In the genomic region with DNA sequence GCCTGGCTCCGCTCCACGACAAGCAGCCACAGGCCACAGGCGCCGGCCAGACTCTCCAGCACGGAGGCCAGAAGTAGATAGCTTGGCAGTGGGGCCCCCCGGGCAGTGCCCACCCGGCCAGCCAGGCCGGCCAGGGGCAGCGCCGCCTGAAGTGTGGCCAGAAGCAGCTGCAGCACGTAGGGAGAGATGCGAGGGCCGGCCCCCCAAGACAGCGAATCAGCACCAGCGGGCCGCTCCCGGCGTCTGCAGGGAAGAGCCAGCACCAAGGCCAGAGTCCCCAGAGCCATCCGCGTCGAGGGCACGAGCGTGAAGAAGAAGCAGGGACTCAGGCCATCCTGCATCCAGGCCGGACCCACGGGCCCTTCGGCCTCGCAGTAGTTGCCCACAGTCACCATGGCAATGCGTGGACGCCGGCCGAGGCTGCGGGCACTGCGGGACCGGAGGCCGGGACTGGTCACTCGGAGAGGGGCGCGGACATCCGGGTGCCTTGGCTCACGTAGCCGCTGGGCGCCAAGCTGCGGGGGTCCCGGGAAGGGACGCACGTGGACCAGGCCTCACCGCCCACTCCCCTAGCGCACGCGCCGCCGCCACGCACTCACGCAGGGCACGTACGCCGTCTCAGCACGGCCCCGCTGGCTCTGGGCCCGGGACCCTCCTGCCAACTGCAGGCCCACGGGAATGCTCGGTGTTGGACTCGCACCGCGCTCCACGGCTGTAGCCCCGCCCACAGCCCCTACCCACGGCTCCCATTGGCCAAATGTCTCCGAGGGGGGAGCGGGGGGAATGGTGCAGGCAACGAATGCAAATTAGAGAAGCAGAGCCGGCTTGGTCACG, we compare ENCODE assay signal across 8 cellular contexts. TPM values are rescaled to one million over a fixed set of nuclear protein-coding genes. Genes with fewer than 3 reads are reported as not detected.
DNase-seq lines count a peak whose midpoint lies in the region; ATAC-seq lines count a peak whose summit lies in the region.

ABCB6 (minus strand) TSS at position 680 of the 834 bp plus-strand sequence; CDS start at position 395, 285 bp downstream.

- H4K91ac ChIP-seq in mesenchymal stem cell (ENCODE audit: low read length): peak within 1 kb of the TSS; percentile 88

- H3K36me3 ChIP-seq in endocrine pancreas (ENCODE audit: control insufficient read depth, insufficient read depth, low read length) (peaks cover 9% of the 10 kb centered on the region), mesenchymal stem cell (ENCODE audit: control insufficient read depth in 1 of 2, insufficient read depth in 2 of 2, low read depth in 1 of 2, low read length in 2 of 2) (peaks cover 66 to 74% of the 10 kb centered on the region in 2 experiments)

- H3K9me3 ChIP-seq in endocrine pancreas (ENCODE audit: control insufficient read depth, low read length): no peaks in the 10 kb centered on the region
- H3K9me3 ChIP-seq in mesenchymal stem cell (ENCODE audit: control insufficient read depth, low read length): no peaks in the 10 kb centered on the region

- H3K18ac ChIP-seq in mesenchymal stem cell (ENCODE audit: low read depth in 1 of 2, low read length in 2 of 2): peak within 1 kb of the TSS; percentile 79 to 95

- H2AFZ ChIP-seq in mesenchymal stem cell (ENCODE audit: low read depth, low read length): peak within 1 kb of the TSS; percentile 75

- DNase-seq in AG08396 (ENCODE audit: low spot score) (peak; percentile 95), NCI-H69 (lab: John Stamatoyannopoulos, UW) (peak; percentile 94), mesenchymal stem cell (peak; percentile 94)
- DNase-seq in activated CD8-positive, alpha-beta memory T cell treated with anti-CD3 and anti-CD28 coated beads, Interleukin-2, amount 50 U/mL, for 1 hour (ENCODE audit: extremely low read depth): peak; percentile 71
- peak; percentile 82 for DNase-seq in stimulated activated CD8-positive, alpha-beta memory T cell treated with anti-CD3 and anti-CD28 coated beads, Interleukin-12 subunit alpha, Interleukin-12 subunit beta, amount 100 ng/mL, for 24 hours (ENCODE audit: extremely low read depth)

- no peaks in the 10 kb centered on the region for H3K4me1 ChIP-seq in endocrine pancreas (ENCODE audit: control insufficient read depth, insufficient read depth, low read length)
- H3K4me1 ChIP-seq in mesenchymal stem cell (ENCODE audit: control insufficient read depth, insufficient read depth, low read depth, low read length): peaks cover 15% of the 10 kb centered on the region

- no peak within 1 kb of the TSS for H2AK5ac ChIP-seq in mesenchymal stem cell (ENCODE audit: low read length, severe bottlenecking)

- peak within 1 kb of the TSS; percentile 11 to 64 for H2BK12ac ChIP-seq in mesenchymal stem cell (ENCODE audit: low read length in 2 of 2)

- H2BK15ac ChIP-seq in mesenchymal stem cell (ENCODE audit: low read depth, poor library complexity, severe bottlenecking): peak within 1 kb of the TSS; percentile 95

- ATAC-seq in GM19023 (IDR thresholded peaks at IDR 0.05; ENCODE audit: unreplicated experiment) (peak; percentile 78), HG03196 (IDR thresholded peaks at IDR 0.05; ENCODE audit: unreplicated experiment) (peak; percentile 70)

- H3K27me3 ChIP-seq in endocrine pancreas (ENCODE audit: control insufficient read depth, insufficient read depth, low read length) (no peaks in the 10 kb centered on the region), mesenchymal stem cell (ENCODE audit: control insufficient read depth in 1 of 2, insufficient read depth in 1 of 2, low read length in 2 of 2) (no peaks in the 10 kb centered on the region)

- peak within 1 kb of the TSS; percentile 21 for H2BK5ac ChIP-seq in mesenchymal stem cell (ENCODE audit: low read depth, low read length, poor library complexity, severe bottlenecking)

- H3K23ac ChIP-seq in mesenchymal stem cell (ENCODE audit: low read length in 2 of 2): peak within 1 kb of the TSS; percentile 31 to 94

- H3K9ac ChIP-seq in endocrine pancreas (ENCODE audit: control insufficient read depth, insufficient read depth, low read length) (peak within 1 kb of the TSS; percentile 73), mesenchymal stem cell (ENCODE audit: low read length) (peak within 1 kb of the TSS; percentile 93)

- peak within 1 kb of the TSS; percentile 86 for H3K27ac ChIP-seq in mesenchymal stem cell (ENCODE audit: low read length, poor library complexity, severe bottlenecking)

- peak within 1 kb of the TSS; percentile 74 for H2BK120ac ChIP-seq in mesenchymal stem cell (ENCODE audit: low read depth, low read length)

- H3K4ac ChIP-seq in mesenchymal stem cell (ENCODE audit: low read depth in 1 of 2, low read length in 2 of 2): peak within 1 kb of the TSS; percentile 83 to 89

- no peak within 1 kb of the TSS for H3K4me3 ChIP-seq in endocrine pancreas (ENCODE audit: control insufficient read depth, insufficient read depth, low read length)
- peak within 1 kb of the TSS; percentile 59 to 72 for H3K4me3 ChIP-seq in mesenchymal stem cell (ENCODE audit: insufficient read depth in 1 of 2, low read depth in 1 of 2, low read length in 2 of 2)

- WGBS in mesenchymal stem cell: under 1% methylated on average over 52 of the region's 73 CpGs

- H4K8ac ChIP-seq in mesenchymal stem cell (ENCODE audit: low read length): peak within 1 kb of the TSS; percentile 88

- peak within 1 kb of the TSS in 1 of 2 experiments; percentile 88 for H3K14ac ChIP-seq in mesenchymal stem cell (ENCODE audit: low read length in 2 of 2)

- H3K79me1 ChIP-seq in mesenchymal stem cell (replicated peaks; ENCODE audit: low read length, poor library complexity, severe bottlenecking): peaks cover 22% of the 10 kb centered on the region

- H3K4me2 ChIP-seq in mesenchymal stem cell (ENCODE audit: low read length, poor library complexity, severe bottlenecking): peak within 1 kb of the TSS; percentile 92

RNA-seq across cellular contexts. Expression of gene ABCB6, which starts in this region (rescaled TPM):
- 11.5 TPM for polyA plus RNA-seq in mesenchymal stem cell (2013, experiment 1 of 2)
- 9.4 TPM for polyA plus RNA-seq in mesenchymal stem cell (2013, experiment 2 of 2)
